Comparison of ENCODE assay signal across 9 cellular contexts in genomic region chr3:190617185-190617584, GRCh38.
DNase-seq lines count a peak whose midpoint lies in the region; ATAC-seq and TF ChIP-seq lines count a peak whose summit lies in the region.
"Had no signal": no experiment of that assay in that cellular context is flagged by ENCODE, and none has a peak within 500 bp of the region (broad histone marks: within the 10 kb centered on the region; RNA-seq: fewer than 3 reads in every experiment).

No MANE protein-coding gene starts in this region.

- H2AFZ ChIP-seq in DND-41 (ENCODE audit: low read depth, low read length) = peak overlapping the region; percentile 9; the same call in 1 of the 2 replicates

- H3K4me3 Mint-ChIP-seq in activated naive CD8-positive, alpha-beta T cell treated with anti-CD3 and anti-CD28 coated beads, Interleukin-2, amount 10 ng/mL, durations not matched to agents 7 days and 5 days = peak overlapping the region; percentile 8

- peaks cover 56% of the 10 kb centered on the region for H3K4me1 ChIP-seq in DND-41 (ENCODE audit: insufficient read depth, low read length)

- peak overlapping the region; percentile 93 for H3K27ac ChIP-seq in DND-41 (ENCODE audit: low read length)

- no peaks in the 10 kb centered on the region for H3K27me3 ChIP-seq in DND-41 (ENCODE audit: insufficient read depth, low read length, poor library complexity)

- H3K4me2 ChIP-seq in DND-41 (ENCODE audit: insufficient read depth, low read length) = peak overlapping the region; percentile 49

- H3K27ac Mint-ChIP-seq in activated naive CD8-positive, alpha-beta T cell treated with anti-CD3 and anti-CD28 coated beads, Interleukin-2, amount 10 ng/mL, durations not matched to agents 7 days and 5 days = peak overlapping the region; percentile 75

- H3K4me1 Mint-ChIP-seq in activated naive CD8-positive, alpha-beta T cell treated with anti-CD3 and anti-CD28 coated beads, Interleukin-2, amount 10 ng/mL, durations not matched to agents 7 days and 5 days = peaks cover 44% of the 10 kb centered on the region

- peaks cover 13% of the 10 kb centered on the region; the same call in 1 of the 2 replicates for H3K36me3 ChIP-seq in DND-41 (ENCODE audit: insufficient read depth, low read length)

- no peaks in the 10 kb centered on the region for H4K20me1 ChIP-seq in DND-41 (ENCODE audit: insufficient read depth, low read length)

- H3K36me3 Mint-ChIP-seq in activated naive CD8-positive, alpha-beta T cell treated with anti-CD3 and anti-CD28 coated beads, Interleukin-2, amount 10 ng/mL, durations not matched to agents 7 days and 5 days = peaks cover 29% of the 10 kb centered on the region

- H3K9me3 ChIP-seq in DND-41 (ENCODE audit: insufficient read depth, low read length, severe bottlenecking) = no peaks in the 10 kb centered on the region

- TF ChIP-seq CTCF in DND-41 (IDR thresholded peaks at IDR 0.05; ENCODE audit: borderline replicate concordance, extremely low read depth, low read length, poor library complexity, severe bottlenecking) = no peak

- H3K27me3 Mint-ChIP-seq in activated naive CD8-positive, alpha-beta T cell treated with anti-CD3 and anti-CD28 coated beads, Interleukin-2, amount 10 ng/mL, durations not matched to agents 7 days and 5 days = no peaks in the 10 kb centered on the region
- H3K27me3 Mint-ChIP-seq: naive thymus-derived CD8-positive, alpha-beta T cell had no signal

- no peak overlapping the region for H3K4me3 ChIP-seq in DND-41 (ENCODE audit: low read depth in 1 of 2, low read length in 2 of 2)
- no peak overlapping the region for H3K4me3 ChIP-seq in Jurkat, Clone E6-1 (ENCODE audit: low read length)

- peak overlapping the region; percentile 53 for H3K9ac ChIP-seq in DND-41 (ENCODE audit: low read depth, low read length)

- peak; percentile 59 for ATAC-seq in DND-41 (ENCODE audit: insufficient read depth, low read depth)
- ATAC-seq in GM21390 (IDR thresholded peaks at IDR 0.05; ENCODE audit: unreplicated experiment) = peak; percentile 80
- peak; percentile 9 for ATAC-seq in activated naive CD8-positive, alpha-beta T cell treated with anti-CD3 and anti-CD28 coated beads, Interleukin-2, amount 10 ng/mL, durations not matched to agents 7 days and 5 days (ENCODE audit: low read depth)

- DNase-seq in DND-41 (peak; percentile 57), cerebellar nuclear complex (lab: John Stamatoyannopoulos, UW) (no peak), mesenteric fat pad (ENCODE audit: low spot score) (no peak), NCI-H2227 (lab: John Stamatoyannopoulos, UW; ENCODE audit: unreplicated experiment) (no peak)
- DNase-seq in Jurkat, Clone E6-1 (ENCODE audit: low read depth, low spot score) = peak; percentile 30
- no peak for DNase-seq in activated naive CD8-positive, alpha-beta T cell treated with anti-CD3 and anti-CD28 coated beads, Interleukin-2, amount 10 ng/mL, durations not matched to agents 7 days and 5 days
- DNase-seq in stimulated activated CD4-positive, alpha-beta T cell treated with anti-CD3 and anti-CD28 coated beads, Interleukin-15, amount 100 ng/mL, for 48 hours (ENCODE audit: low read depth in 2 of 2) = peak; percentile 10 to 25

- no peaks in the 10 kb centered on the region for H3K79me2 ChIP-seq in DND-41 (ENCODE audit: insufficient read depth, low read length)

- POLR2A ChIA-PET in activated naive CD8-positive, alpha-beta T cell treated with anti-CD3 and anti-CD28 coated beads, Interleukin-2, amount 10 ng/mL, durations not matched to agents 7 days and 5 days (lab: Charles Lee) = interaction anchor here (2.0 kb wide), 1 partner anchor 103 kb away, joined by 20 read pairs; the partner anchor contains the start of gene IL1RAP

- peaks cover 7% of the 10 kb centered on the region for H3K9me3 Mint-ChIP-seq in activated naive CD8-positive, alpha-beta T cell treated with anti-CD3 and anti-CD28 coated beads, Interleukin-2, amount 10 ng/mL, durations not matched to agents 7 days and 5 days
- H3K9me3 Mint-ChIP-seq: naive thymus-derived CD8-positive, alpha-beta T cell had no signal

Comparison
In these comparisons a context has a peak if more than half of its experiments do, and no peak if none do; other contexts are left out.
1. ATAC-seq: peak in every context shown above with its lines; median percentile 80 in GM21390; 59 in DND-41; 9 in activated naive CD8-positive, alpha-beta T cell treated with anti-CD3 and anti-CD28 coated beads, Interleukin-2, amount 10 ng/mL, durations not matched to agents 7 days and 5 days.
2. DNase-seq: peak in DND-41 (single experiment), Jurkat, Clone E6-1 (single experiment) and stimulated activated CD4-positive, alpha-beta T cell treated with anti-CD3 and anti-CD28 coated beads, Interleukin-15, amount 100 ng/mL, for 48 hours (2 of 2); none in activated naive CD8-positive, alpha-beta T cell treated with anti-CD3 and anti-CD28 coated beads, Interleukin-2, amount 10 ng/mL, durations not matched to agents 7 days and 5 days (single experiment), cerebellar nuclear complex (0 of 2), mesenteric fat pad (single experiment) and NCI-H2227 (single experiment).